11 cellular contexts compared by ENCODE assay signal in the genomic region with DNA sequence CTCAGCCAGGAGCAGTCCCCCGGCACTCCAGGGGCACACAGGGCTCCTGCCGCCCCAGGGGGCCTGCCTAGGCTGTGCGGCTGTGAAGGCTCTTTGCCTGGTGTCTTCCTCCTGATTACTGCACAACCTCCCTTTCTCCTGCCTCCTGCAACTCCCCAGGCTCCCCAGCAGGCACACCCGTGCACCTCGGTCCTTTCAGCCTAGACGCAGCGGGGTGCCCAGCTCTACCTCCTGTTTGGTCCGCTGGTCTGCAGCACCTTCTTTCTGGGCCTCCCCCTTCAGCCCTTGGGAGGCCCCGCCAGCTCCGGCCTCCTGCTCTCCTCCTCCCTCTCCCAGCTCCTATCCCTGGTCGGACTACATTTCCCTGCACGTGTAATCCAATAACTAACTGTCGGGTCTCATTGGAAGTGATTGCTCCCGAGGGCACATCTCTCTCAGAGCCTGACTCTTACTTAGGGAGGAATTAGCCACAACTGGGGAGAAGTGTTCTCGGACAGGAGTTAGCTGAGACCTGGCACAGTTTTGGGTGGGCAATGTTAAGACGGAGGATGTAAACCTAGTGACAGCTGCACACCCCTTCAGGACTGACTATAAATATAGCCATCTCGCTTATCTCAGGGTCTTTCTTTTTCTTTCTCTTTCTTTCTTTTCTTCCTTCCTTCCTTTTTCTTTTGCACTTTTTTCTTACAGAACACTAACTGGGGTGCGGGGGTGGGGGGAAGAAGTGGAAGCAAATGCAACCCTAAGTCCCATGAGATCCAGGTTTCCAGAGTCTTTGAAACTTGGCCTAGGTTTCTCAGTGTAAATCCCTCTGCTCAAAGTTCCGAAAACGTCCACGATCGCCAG. TPM values are rescaled to one million over a fixed set of nuclear protein-coding genes. Genes with fewer than 3 reads are reported as not detected.
DNase-seq lines count a peak whose midpoint lies in the region; ATAC-seq and TF ChIP-seq lines count a peak whose summit lies in the region.
"Had no signal": no experiment of that assay in that cellular context is flagged by ENCODE, and none has a peak within 500 bp of the region (broad histone marks: within the 10 kb centered on the region; RNA-seq: fewer than 3 reads in every experiment).

No MANE protein-coding gene starts in this region.

- no peak overlapping the region for H3K4me3 ChIP-seq in CD8-positive, alpha-beta memory T cell (ENCODE audit: low read length)
- peak overlapping the region; percentile 40 to 42 for H3K4me3 ChIP-seq in duodenal mucosa (ENCODE audit: low read depth in 1 of 2, low read length in 2 of 2)
- no peak overlapping the region for H3K4me3 ChIP-seq in A673 (ENCODE audit: low read depth, low read length, poor library complexity, severe bottlenecking)

- intact Hi-C loops in A673 (cut with micrococcal nuclease; ENCODE audit: unreplicated experiment), result loop anchor here (5.0 to 10.0 kb wide), 2 partner anchors 474 to 661 kb away; no protein-coding TSS in a partner anchor

- BruUV-seq in A673 (replicated peaks; lab: Mats Ljungman, UMichigan), result no TSS peak

- no peaks in the 10 kb centered on the region for H3K36me3 ChIP-seq in CD8-positive, alpha-beta memory T cell (ENCODE audit: insufficient read depth, low read length)
- H3K36me3 ChIP-seq in duodenal mucosa (ENCODE audit: control insufficient read depth in 1 of 2, insufficient read depth in 2 of 2, low read length in 2 of 2), result no peaks in the 10 kb centered on the region
- H3K36me3 ChIP-seq in A673 (ENCODE audit: insufficient read depth, low read length, poor library complexity, severe bottlenecking), result no peaks in the 10 kb centered on the region
- H3K36me3 ChIP-seq: neutrophil had no signal

- H3K27ac Mint-ChIP-seq in CD8-positive, alpha-beta memory T cell, result peak overlapping the region in 1 of 8 donors; percentile 79
- peak overlapping the region; percentile 85 for H3K27ac Mint-ChIP-seq in HFFc6
- no peak overlapping the region for H3K27ac Mint-ChIP-seq in nephron progenitor cell

- CTCF ChIA-PET in CD8-positive, alpha-beta memory T cell (lab: Charles Lee), result interaction anchor here (3.5 kb wide), 1 partner anchor 9 kb away, joined by 15 read pairs; no protein-coding TSS in a partner anchor
- CTCF ChIA-PET in A673 (lab: Charles Lee), result no interaction called here

- peaks cover 19 to 48% (median 23%) of the 10 kb centered on the region in 3 donors for H3K4me1 Mint-ChIP-seq in CD8-positive, alpha-beta memory T cell
- H3K4me1 Mint-ChIP-seq in HFFc6 (ENCODE audit: low read depth) (peaks cover 44% of the 10 kb centered on the region), nephron progenitor cell (peaks cover 53% of the 10 kb centered on the region)

- no peak overlapping the region for H3K9ac ChIP-seq in duodenal mucosa (ENCODE audit: low read depth in 1 of 2, low read length in 2 of 2)

- H3K27ac ChIP-seq in CD8-positive, alpha-beta memory T cell (ENCODE audit: low read depth, low read length), result no peak overlapping the region
- H3K27ac ChIP-seq in duodenal mucosa (ENCODE audit: low read depth, low read length) (no peak overlapping the region), A673 (ENCODE audit: low read depth, low read length, poor library complexity, severe bottlenecking) (no peak overlapping the region)
- H3K27ac ChIP-seq: neutrophil had no signal

- peaks cover 53% of the 10 kb centered on the region for H3K27me3 ChIP-seq in CD8-positive, alpha-beta memory T cell (ENCODE audit: insufficient read depth, low read length, poor library complexity, severe bottlenecking)
- H3K27me3 ChIP-seq in duodenal mucosa (ENCODE audit: control insufficient read depth in 1 of 2, insufficient read depth in 2 of 2, low read length in 2 of 2) (peaks cover 75 to 78% of the 10 kb centered on the region in 2 donors), A673 (replicated peaks; ENCODE audit: insufficient read depth, low read depth, low read length, poor library complexity) (peaks cover 87% of the 10 kb centered on the region)

- H3K4me1 ChIP-seq in CD8-positive, alpha-beta memory T cell (ENCODE audit: insufficient read depth, low read length), result no peaks in the 10 kb centered on the region
- H3K4me1 ChIP-seq in duodenal mucosa (ENCODE audit: control insufficient read depth in 1 of 2, insufficient read depth in 2 of 2, low read length in 2 of 2) (no peaks in the 10 kb centered on the region), A673 (ENCODE audit: insufficient read depth, low read length, poor library complexity, severe bottlenecking) (no peaks in the 10 kb centered on the region)

- POLR2A ChIA-PET in CD8-positive, alpha-beta memory T cell (lab: Charles Lee), result no interaction called here
- POLR2A ChIA-PET in A673 (lab: Charles Lee; ENCODE audit: low non-redundant PET), result no interaction called here

- peak overlapping the region; percentile 16 to 71 (median 63) for H3K4me3 Mint-ChIP-seq in CD8-positive, alpha-beta memory T cell
- H3K4me3 Mint-ChIP-seq in HFFc6, result peak overlapping the region; percentile 90
- peak overlapping the region; percentile 81 for H3K4me3 Mint-ChIP-seq in nephron progenitor cell

- H3K9me3 ChIP-seq in CD8-positive, alpha-beta memory T cell (ENCODE audit: low read length), result no peaks in the 10 kb centered on the region
- H3K9me3 ChIP-seq in duodenal mucosa (ENCODE audit: control insufficient read depth in 1 of 2, low read length in 2 of 2) (no peaks in the 10 kb centered on the region), A673 (ENCODE audit: low read depth, low read length, poor library complexity, severe bottlenecking) (no peaks in the 10 kb centered on the region)
- H3K9me3 ChIP-seq: neutrophil had no signal

- H3K36me3 Mint-ChIP-seq in CD8-positive, alpha-beta memory T cell, result no peaks in the 10 kb centered on the region
- peaks cover 16% of the 10 kb centered on the region for H3K36me3 Mint-ChIP-seq in HFFc6 (ENCODE audit: low read depth)
- no peaks in the 10 kb centered on the region for H3K36me3 Mint-ChIP-seq in nephron progenitor cell (ENCODE audit: low read depth)

- TF ChIP-seq CTCF in HFFc6 (IDR thresholded peaks at IDR 0.05), result peak; percentile 30; the same call in 1 of the 2 replicates
- TF ChIP-seq CTCF in nephron progenitor cell (IDR thresholded peaks at IDR 0.05), result no peak
- TF ChIP-seq CTCF in A673 (conservative IDR thresholded peaks at IDR 0.05; ENCODE audit: low read depth, low read length), result no peak

- no peak for DNase-seq in CD8-positive, alpha-beta memory T cell
- DNase-seq in HFFc6 (peak; percentile 77), nephron progenitor cell (peak; percentile 43), glomerular visceral epithelial cell (ENCODE audit: extremely low spot score) (no peak), NCI-H146 (lab: John Stamatoyannopoulos, UW) (no peak), A673 (ENCODE audit: low spot score) (no peak)
- DNase-seq: NCI-H2081 treated with DMSO at 0.1 percent for 48 hours had no signal

- H3K27me3 Mint-ChIP-seq in CD8-positive, alpha-beta memory T cell, result peaks cover 58 to 70% of the 10 kb centered on the region in 2 donors
- peaks cover 18% of the 10 kb centered on the region for H3K27me3 Mint-ChIP-seq in HFFc6 (ENCODE audit: insufficient read depth)
- H3K27me3 Mint-ChIP-seq in nephron progenitor cell (ENCODE audit: low read depth, poor library complexity), result peaks cover 94% of the 10 kb centered on the region

- H3K9me3 Mint-ChIP-seq in CD8-positive, alpha-beta memory T cell, result peaks cover 0 to 2% (median 0%) of the 10 kb centered on the region in 5 donors
- H3K9me3 Mint-ChIP-seq in HFFc6, result no peaks in the 10 kb centered on the region
- H3K9me3 Mint-ChIP-seq in nephron progenitor cell, result no peaks in the 10 kb centered on the region

- no peak for ATAC-seq in HG03108 (IDR thresholded peaks at IDR 0.05; ENCODE audit: unreplicated experiment)

RNA-seq across cellular contexts. Expression of gene FOXF2, which starts 1.1 kb away (rescaled TPM):
- not detected for total RNA-seq in CD8-positive, alpha-beta memory T cell
- polyA plus RNA-seq in CD8-positive, alpha-beta memory T cell, result not detected
- total RNA-seq in HFFc6 (2021; fragmentation: NEBNext Ultra II Directional; extraction: Animal tissue kit (Norgen Biotek cat#: 25700)), result 10 to 100 TPM; 15.4 to 31.8 (median 29.5) TPM
- 0.13 TPM in 2 replicates for total RNA-seq in A673 (2021)
- total RNA-seq: dermis microvascular lymphatic vessel endothelial cell had no signal

Comparison
In these comparisons a context has a peak if more than half of its experiments do, and no peak if none do; other contexts are left out.
1. DNase-seq: peak in HFFc6 (single experiment) and nephron progenitor cell (single experiment); none in CD8-positive, alpha-beta memory T cell (0 of 5), glomerular visceral epithelial cell (single experiment), NCI-H146 (single experiment) and A673 (single experiment).
2. H3K4me3 ChIP-seq: peak in duodenal mucosa (2 of 2); none in CD8-positive, alpha-beta memory T cell (single experiment) and A673 (single experiment).
3. RNA of gene FOXF2, which starts 1.1 kb away (total RNA-seq): 15.4 to 31.8 TPM in HFFc6; 0.13 TPM in A673 and not detected in CD8-positive, alpha-beta memory T cell; every median in the first group is over 10 times any median in the second.
4. Peak in every context shown above with its lines, with median percentiles within 50 percentile points of each other: H3K4me3 Mint-ChIP-seq.